In the genomic region with DNA sequence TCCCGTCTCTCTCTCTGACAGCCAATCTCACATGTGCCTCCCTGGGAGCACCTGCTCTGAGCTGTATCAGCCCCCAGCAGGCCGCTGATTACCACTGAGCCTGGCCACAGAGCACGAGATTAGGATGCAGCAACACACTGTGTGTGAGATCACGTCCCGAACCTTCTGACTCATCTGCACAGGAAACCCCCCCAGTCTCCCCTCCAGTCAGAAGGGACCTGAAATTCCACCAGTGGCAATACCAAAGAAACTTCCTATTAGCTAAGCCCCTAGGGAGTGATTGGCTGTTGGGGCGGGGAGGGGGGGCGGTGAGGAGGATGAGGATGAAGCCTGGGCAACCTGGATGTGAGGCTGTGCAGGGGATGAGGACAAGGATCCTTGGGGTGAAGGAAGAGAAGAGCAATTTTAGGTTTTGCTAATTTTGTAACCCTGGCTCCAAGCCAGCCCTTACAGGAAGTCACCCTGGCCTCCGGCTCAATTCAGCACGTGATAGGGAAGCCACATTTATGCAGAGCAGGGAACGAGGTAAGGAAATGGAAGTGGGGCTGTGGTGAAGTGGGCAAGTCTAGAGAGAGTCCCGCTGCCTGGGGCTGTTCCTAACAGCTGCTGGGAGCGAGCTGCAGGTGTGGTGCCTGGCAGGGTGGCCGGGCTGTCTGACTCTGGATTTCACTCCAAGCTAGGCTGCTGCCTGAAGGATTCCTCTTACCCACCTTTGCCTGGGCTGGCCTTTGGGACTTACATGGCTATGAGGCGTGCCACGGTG, we compare ENCODE assay signal across 9 cellular contexts. TPM values are rescaled to one million over a fixed set of nuclear protein-coding genes. Genes with fewer than 3 reads are reported as not detected.
A peak's percentile ranks its signal among the peaks of the same experiment; 100 is the strongest.
DNase-seq lines count a peak whose midpoint lies in the region; ATAC-seq lines count a peak whose summit lies in the region.
"Had no signal": no experiment of that assay in that cellular context is flagged by ENCODE, and none has a peak within 500 bp of the region (broad histone marks: within the 10 kb centered on the region; RNA-seq: fewer than 3 reads in every experiment).

No MANE protein-coding gene starts in this region.

- H3K4me1 ChIP-seq in CD4-positive, alpha-beta memory T cell (ENCODE audit: insufficient read depth, low read length), result peaks cover 34% of the 10 kb centered on the region

- peaks cover 35 to 56% (median 40%) of the 10 kb centered on the region in 4 donors for H3K4me1 Mint-ChIP-seq in CD4-positive, alpha-beta memory T cell
- H3K4me1 Mint-ChIP-seq in T-cell (peaks cover 45 to 59% (median 51%) of the 10 kb centered on the region in 3 donors), immature natural killer cell (peaks cover 64 to 75% of the 10 kb centered on the region in 2 donors)
- H3K4me1 Mint-ChIP-seq in activated naive CD8-positive, alpha-beta T cell treated with anti-CD3 and anti-CD28 coated beads, Interleukin-2, amount 50 U/mL, for 24 hours, result peaks cover 72% of the 10 kb centered on the region

- H3K27me3 Mint-ChIP-seq in CD4-positive, alpha-beta memory T cell, result no peaks in the 10 kb centered on the region
- H3K27me3 Mint-ChIP-seq in T-cell (no peaks in the 10 kb centered on the region), immature natural killer cell (ENCODE audit: low read depth in 3 of 3) (peaks cover 2 to 10% (median 7%) of the 10 kb centered on the region in 3 donors)
- H3K27me3 Mint-ChIP-seq in activated naive CD8-positive, alpha-beta T cell treated with anti-CD3 and anti-CD28 coated beads, Interleukin-2, amount 50 U/mL, for 24 hours, result no peaks in the 10 kb centered on the region

- peak overlapping the region; percentile 70 to 97 (median 94) for H3K27ac Mint-ChIP-seq in CD4-positive, alpha-beta memory T cell
- peak overlapping the region; percentile 93 to 95 for H3K27ac Mint-ChIP-seq in T-cell
- H3K27ac Mint-ChIP-seq in activated naive CD8-positive, alpha-beta T cell treated with anti-CD3 and anti-CD28 coated beads, Interleukin-2, amount 50 U/mL, for 24 hours, result peak overlapping the region; percentile 98
- H3K27ac Mint-ChIP-seq in immature natural killer cell, result peak overlapping the region; percentile 49 to 91 (median 82)

- POLR2A ChIA-PET in CD4-positive, alpha-beta memory T cell (lab: Charles Lee; ENCODE audit: partially characterized antibody), result interaction anchor here (0.9 to 4.1 kb wide), 7 partner anchors 9 to 143 kb away, joined by 3 to 13 read pairs (median 5); partner anchors contain the start of genes SSRP1, TNKS1BP1 and UBE2L6
- POLR2A ChIA-PET in T-cell (lab: Charles Lee), result interaction anchor here (0.5 to 0.6 kb wide), 3 partner anchors 8 to 287 kb away, joined by 3 to 6 read pairs (median 4); partner anchors contain the start of gene MED19 (in 1 of the 2)

- H3K27me3 ChIP-seq in CD4-positive, alpha-beta memory T cell (ENCODE audit: insufficient read depth, low read length), result no peaks in the 10 kb centered on the region

- H3K36me3 ChIP-seq in CD4-positive, alpha-beta memory T cell (ENCODE audit: insufficient read depth, low read length), result peaks cover 11% of the 10 kb centered on the region

- CTCF ChIA-PET in CD4-positive, alpha-beta memory T cell (lab: Charles Lee; ENCODE audit: partially characterized antibody), result interaction anchor here (0.5 to 5.9 kb wide), 8 partner anchors 32 to 376 kb away, joined by 3 to 56 read pairs (median 4); no protein-coding TSS in a partner anchor
- CTCF ChIA-PET in T-cell (lab: Charles Lee), result interaction anchor here (0.6 to 1.3 kb wide), 6 partner anchors 8 to 316 kb away, joined by 3 to 9 read pairs (median 4); partner anchors contain the start of genes SELENOH (in 1 of the 2) and UBE2L6 (in 1 of the 2)

- H3K4me3 Mint-ChIP-seq in CD4-positive, alpha-beta memory T cell, result peak overlapping the region; percentile 68 to 93 (median 86)
- peak overlapping the region; percentile 63 to 78 (median 77) for H3K4me3 Mint-ChIP-seq in T-cell
- peak overlapping the region; percentile 98 for H3K4me3 Mint-ChIP-seq in activated naive CD8-positive, alpha-beta T cell treated with anti-CD3 and anti-CD28 coated beads, Interleukin-2, amount 50 U/mL, for 24 hours
- peak overlapping the region; percentile 55 to 77 (median 69) for H3K4me3 Mint-ChIP-seq in immature natural killer cell

- peak overlapping the region; percentile 17 to 39 for H3K4me3 ChIP-seq in CD4-positive, alpha-beta memory T cell (ENCODE audit: low read length in 2 of 2)

- no peaks in the 10 kb centered on the region for H3K9me3 ChIP-seq in CD4-positive, alpha-beta memory T cell (ENCODE audit: control insufficient read depth in 1 of 2, low read length in 2 of 2)

- H3K36me3 Mint-ChIP-seq in CD4-positive, alpha-beta memory T cell, result peaks cover 14 to 30% of the 10 kb centered on the region in 2 donors
- H3K36me3 Mint-ChIP-seq in T-cell (peaks cover 21% of the 10 kb centered on the region), immature natural killer cell (peaks cover 0 to 6% (median 3%) of the 10 kb centered on the region in 3 donors)
- peaks cover 67% of the 10 kb centered on the region for H3K36me3 Mint-ChIP-seq in activated naive CD8-positive, alpha-beta T cell treated with anti-CD3 and anti-CD28 coated beads, Interleukin-2, amount 50 U/mL, for 24 hours (ENCODE audit: low read depth)

- intact Hi-C loops in CD4-positive, alpha-beta memory T cell (cut with micrococcal nuclease), result loop anchor here (1.0 to 5.0 kb wide), 5 partner anchors 32 to 1154 kb away; partner anchors contain the start of genes TIMM10 and ZFP91

- DNase-seq in CD4-positive, alpha-beta memory T cell, result peak; percentile 67 to 97 (median 69)
- DNase-seq in T-cell (peak; percentile 49 to 84 (median 76)), immature natural killer cell (peak; percentile 70 to 78 (median 76)), SHP77 treated with DMSO at 0.1 percent for 48 hours (lab: John Stamatoyannopoulos, UW) (no peak)
- peak; percentile 87 for DNase-seq in activated naive CD8-positive, alpha-beta T cell treated with anti-CD3 and anti-CD28 coated beads, Interleukin-2, amount 50 U/mL, for 24 hours
- peak; percentile 86 to 89 for DNase-seq in stimulated activated CD4-positive, alpha-beta T cell treated with anti-CD3 and anti-CD28 coated beads, Interleukin-15, amount 100 ng/mL, for 48 hours (ENCODE audit: low read depth in 2 of 2)

- H3K27ac ChIP-seq in CD4-positive, alpha-beta memory T cell (ENCODE audit: low read depth, low read length), result peak overlapping the region; percentile 54

- no peaks in the 10 kb centered on the region for H3K9me3 Mint-ChIP-seq in CD4-positive, alpha-beta memory T cell
- H3K9me3 Mint-ChIP-seq in T-cell (no peaks in the 10 kb centered on the region), immature natural killer cell (peaks cover 0 to 2% (median 0%) of the 10 kb centered on the region in 6 donors)
- no peaks in the 10 kb centered on the region for H3K9me3 Mint-ChIP-seq in activated naive CD8-positive, alpha-beta T cell treated with anti-CD3 and anti-CD28 coated beads, Interleukin-2, amount 50 U/mL, for 24 hours

- peak; percentile 87 for ATAC-seq in GM19351 (IDR thresholded peaks at IDR 0.05; ENCODE audit: unreplicated experiment)
- peak; percentile 89 for ATAC-seq in HG03460 (IDR thresholded peaks at IDR 0.05; ENCODE audit: unreplicated experiment)
- ATAC-seq in T-cell (replicated peaks in 1 of 4), result peak; percentile 88 to 89 (median 89)
- ATAC-seq in activated naive CD8-positive, alpha-beta T cell treated with anti-CD3 and anti-CD28 coated beads, Interleukin-2, amount 50 U/mL, for 24 hours, result peak; percentile 95

RNA-seq across cellular contexts. Expression of gene SLC43A3, which starts 1.9 kb away (rescaled TPM):
- 10 to 100 TPM; 15.1 to 15.6 TPM for total RNA-seq in CD4-positive, alpha-beta memory T cell
- 10 to 100 TPM; 17.7 to 18.5 TPM for polyA plus RNA-seq in CD4-positive, alpha-beta memory T cell
- total RNA-seq in T-cell, result 10 to 100 TPM in 4 of 5 donors, 1 to 10 TPM in 1; 9.9 to 18.1 (median 13.6) TPM
- polyA plus RNA-seq in immature natural killer cell, result 10 to 100 TPM; 11.4 to 17.1 (median 12.4) TPM

RNA-seq across cellular contexts. Expression of gene PRG2, which starts 34.5 kb away (rescaled TPM):
- under 1 TPM in 1 of 2 experiments, not detected in 1; 0.25 TPM for total RNA-seq in CD4-positive, alpha-beta memory T cell
- polyA plus RNA-seq in CD4-positive, alpha-beta memory T cell, result not detected
- total RNA-seq in T-cell, result under 1 TPM in 4 of 5 donors, not detected in 1; 0.33 to 0.72 (median 0.39) TPM
- polyA plus RNA-seq in immature natural killer cell, result under 1 TPM in 1 of 3 donors, not detected in 2; 0.19 TPM

RNA-seq across cellular contexts. Expression of gene RTN4RL2, which starts 35.3 kb away (rescaled TPM):
- total RNA-seq in CD4-positive, alpha-beta memory T cell, result under 1 TPM in 1 of 2 experiments, not detected in 1; 0.17 TPM
- under 1 TPM in 1 of 2 donors, not detected in 1; 0.40 TPM for polyA plus RNA-seq in CD4-positive, alpha-beta memory T cell
- total RNA-seq in T-cell, result 1 to 10 TPM in 1 of 5 donors, under 1 TPM in 4; 0.15 to 1.1 (median 0.29) TPM
- under 1 TPM; 0.38 to 0.71 (median 0.68) TPM for polyA plus RNA-seq in immature natural killer cell

RNA-seq across cellular contexts. Expression of gene PRG3, which starts 44.0 kb away (rescaled TPM):
- total RNA-seq in CD4-positive, alpha-beta memory T cell, result not detected
- not detected for polyA plus RNA-seq in CD4-positive, alpha-beta memory T cell
- not detected for total RNA-seq in T-cell
- not detected for polyA plus RNA-seq in immature natural killer cell
- total RNA-seq: T-helper 2 cell treated with Interferon-gamma antibody and Interleukin-4, amounts not matched to agents 100 ng/mL and 5 ng/mL, for 36 hours had no signal
